ENCODE assay signal across 8 cellular contexts in genomic region chr15:72473670-72474465, GRCh38. TPM values are rescaled to one million over a fixed set of nuclear protein-coding genes. Genes with fewer than 3 reads are reported as not detected.
DNase-seq lines count a peak whose midpoint lies in the region; ATAC-seq, FAIRE-seq and TF ChIP-seq lines count a peak whose summit lies in the region.

TSS of gene ARIH1 (plus strand) at chr15:72474330. CDS start at chr15:72474640, 310 bp downstream.

- WGBS in psoas muscle, 3 donors: 0% methylated on average over 49 to 62 of the region's 62 CpGs

- peaks cover 3 to 16% of the 10 kb centered on the region in 2 donors for H3K36me3 ChIP-seq in psoas muscle (ENCODE audit: insufficient read depth in 1 of 2, low read depth in 1 of 2)

- in situ Hi-C loops in GM13976 (cut with MboI; ENCODE audit: low sequenced_read_pairs, unreplicated experiment): no loop called here

- H3K9me3 Mint-ChIP-seq in T-helper 1 cell treated with Interleukin-12 subunit alpha and Interleukin-12 subunit beta and Interleukin-4 antibody, amounts not matched to agents 30 μg/mL and 1 μg/mL, for 36 hours: no peaks in the 10 kb centered on the region

- H3K9me3 ChIP-seq in psoas muscle: no peaks in the 10 kb centered on the region

- peak; percentile 37 for FAIRE-seq in urothelium cell line (lab: Jason Lieb, UNC)

- H3K4me3 ChIP-seq in psoas muscle: peak within 1 kb of the TSS; percentile 90

- H3K27ac ChIP-seq in psoas muscle: peak within 1 kb of the TSS; percentile 100

- H3K4me1 Mint-ChIP-seq in T-helper 1 cell treated with Interleukin-12 subunit alpha and Interleukin-12 subunit beta and Interleukin-4 antibody, amounts not matched to agents 30 μg/mL and 1 μg/mL, for 36 hours (ENCODE audit: low read depth): peaks cover 30% of the 10 kb centered on the region

- ATAC-seq in HG02852 (IDR thresholded peaks at IDR 0.05; ENCODE audit: unreplicated experiment): peak; percentile 84
- peak; percentile 98 for ATAC-seq in left ventricle myocardium superior
- peak; percentile 95 to 97 (median 96) for ATAC-seq in psoas muscle

- H3K27me3 ChIP-seq in psoas muscle (ENCODE audit: insufficient read depth in 3 of 3, low read length in 2 of 3): no peaks in the 10 kb centered on the region

- intact Hi-C loops in left ventricle myocardium superior (cut with micrococcal nuclease) (no loop called here), psoas muscle (cut with DNase I) (loop anchor here (2.0 to 10.0 kb wide), 5 partner anchors 97 to 269 kb away; partner anchors contain the start of genes BBS4 (in 1 of the 2), HEXA (in 1 of the 2), HIGD2B (in 1 of the 2) and PARP6 (in 1 of the 2))

- peaks cover 30% of the 10 kb centered on the region for H3K4me1 ChIP-seq in psoas muscle

- H3K27me3 Mint-ChIP-seq in T-helper 1 cell treated with Interleukin-12 subunit alpha and Interleukin-12 subunit beta and Interleukin-4 antibody, amounts not matched to agents 30 μg/mL and 1 μg/mL, for 36 hours (ENCODE audit: low read depth): no peaks in the 10 kb centered on the region

- H3K36me3 Mint-ChIP-seq in T-helper 1 cell treated with Interleukin-12 subunit alpha and Interleukin-12 subunit beta and Interleukin-4 antibody, amounts not matched to agents 30 μg/mL and 1 μg/mL, for 36 hours (ENCODE audit: low read depth): peaks cover 18% of the 10 kb centered on the region

- peak within 1 kb of the TSS; percentile 93 for H3K4me3 Mint-ChIP-seq in T-helper 1 cell treated with Interleukin-12 subunit alpha and Interleukin-12 subunit beta and Interleukin-4 antibody, amounts not matched to agents 30 μg/mL and 1 μg/mL, for 36 hours

- peak within 1 kb of the TSS; percentile 98 for H3K27ac Mint-ChIP-seq in T-helper 1 cell treated with Interleukin-12 subunit alpha and Interleukin-12 subunit beta and Interleukin-4 antibody, amounts not matched to agents 30 μg/mL and 1 μg/mL, for 36 hours

- DNase-seq in GM13976 (ENCODE audit: low spot score): peak; percentile 93
- peak; percentile 93 for DNase-seq in NCI-H146 (lab: John Stamatoyannopoulos, UW)
- DNase-seq in amygdala (lab: John Stamatoyannopoulos, UW): peak; percentile 77 to 99 (median 96)
- DNase-seq in left ventricle myocardium superior: peak; percentile 99
- peak; percentile 97 to 99 for DNase-seq in psoas muscle
- peak; percentile 89 for DNase-seq in urothelium cell line (ENCODE audit: low spot score)

- TF ChIP-seq CTCF in GM13976 (IDR thresholded peaks at IDR 0.05; ENCODE audit: borderline replicate concordance, control extremely low read depth, extremely low read depth, insufficient read depth, missing control alignments) (peak; percentile 25), psoas muscle (IDR thresholded peaks at IDR 0.05) (peak; percentile 34)

RNA-seq across cellular contexts. Expression of gene ARIH1, which starts in this region (rescaled TPM):
- 184 TPM for total RNA-seq in left ventricle myocardium superior
- total RNA-seq in psoas muscle: 100 to 1,000 TPM; 181 to 253 (median 204) TPM
- polyA plus RNA-seq in psoas muscle: 10 to 100 TPM; 35.6 to 75.6 (median 43.8) TPM

Comparison
In these comparisons a context has a peak if more than half of its experiments do, and no peak if none do; other contexts are left out.
1. Peak in every context shown above with its lines: DNase-seq, ATAC-seq, H3K4me3 ChIP-seq and H3K27ac ChIP-seq.